In the genomic region with DNA sequence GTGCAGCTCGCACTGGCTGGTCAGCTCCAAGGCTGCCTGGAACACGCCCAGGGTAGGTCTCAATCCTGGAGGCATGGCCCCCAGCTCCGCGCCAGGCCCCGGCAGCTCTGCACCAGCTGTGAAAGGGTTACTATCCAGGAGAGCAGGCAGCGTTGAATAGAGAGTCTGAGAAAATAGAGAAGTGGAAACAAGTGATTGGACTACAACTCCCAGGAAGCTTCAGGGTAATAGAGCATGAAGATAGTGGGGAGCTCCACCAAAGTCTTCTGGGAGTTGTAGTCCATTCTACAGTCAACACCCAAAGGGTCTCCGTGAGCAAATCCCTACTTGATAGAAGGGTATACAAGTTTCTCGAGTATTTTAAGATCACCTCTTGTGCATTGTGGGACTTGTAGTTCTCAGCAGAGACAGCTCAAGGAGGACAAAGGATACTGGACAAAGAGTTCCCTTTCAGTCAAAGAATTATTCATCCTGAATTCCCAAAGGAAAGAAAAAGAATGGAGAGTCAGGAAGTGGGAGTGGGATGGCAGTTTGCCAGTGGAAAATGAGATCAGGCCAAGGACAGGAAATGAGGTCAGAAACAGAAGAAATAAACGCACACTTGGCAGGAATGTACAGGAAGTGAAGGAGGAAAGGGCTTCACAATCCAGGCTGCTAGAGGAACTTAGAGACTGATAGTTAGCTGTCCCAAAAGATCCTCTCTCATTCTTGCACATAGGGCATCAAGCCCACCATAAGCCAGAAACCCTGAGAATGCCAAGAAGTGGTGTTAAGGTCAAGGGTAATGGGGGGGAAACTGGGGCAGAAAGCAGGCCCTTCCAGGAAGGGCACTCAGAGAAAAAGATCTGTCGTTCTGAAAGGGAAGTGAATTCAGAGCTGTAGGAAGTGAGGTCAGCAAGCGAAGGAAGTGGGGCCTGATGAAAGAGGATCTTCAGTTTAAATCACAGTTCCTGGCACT, we compare ENCODE assay signal across 8 cellular contexts. TPM values are rescaled to one million over a fixed set of nuclear protein-coding genes. Genes with fewer than 3 reads are reported as not detected.
DNase-seq lines count a peak whose midpoint lies in the region; ATAC-seq, FAIRE-seq and TF ChIP-seq lines count a peak whose summit lies in the region.

No MANE protein-coding gene starts in this region.

- H3K9me3 Mint-ChIP-seq in Caco-2 (ENCODE audit: unreplicated experiment), result no peaks in the 10 kb centered on the region
- peaks cover 23 to 24% of the 10 kb centered on the region in 2 donors for H3K9me3 Mint-ChIP-seq in stimulated activated naive CD8-positive, alpha-beta T cell treated with anti-CD3 and anti-CD28 coated beads, Interleukin-15, amount 100 ng/mL, for 72 hours

- CTCF ChIA-PET in Caco-2 (lab: Charles Lee), result interaction anchor here (0.8 to 2.1 kb wide), 4 partner anchors 10 to 331 kb away, joined by 3 to 10 read pairs (median 6); no protein-coding TSS in a partner anchor

- peaks cover 19% of the 10 kb centered on the region for H3K36me3 Mint-ChIP-seq in Caco-2 (ENCODE audit: insufficient read depth, unreplicated experiment)

- H3K4me3 Mint-ChIP-seq in Caco-2 (ENCODE audit: unreplicated experiment), result no peak overlapping the region
- peak overlapping the region; percentile 60 to 81 for H3K4me3 Mint-ChIP-seq in stimulated activated naive CD8-positive, alpha-beta T cell treated with anti-CD3 and anti-CD28 coated beads, Interleukin-15, amount 100 ng/mL, for 72 hours

- H3K27ac ChIP-seq in caudate nucleus (ENCODE audit: low read depth, low read length), result peak overlapping the region; percentile 72

- TF ChIP-seq CTCF in Caco-2 (IDR thresholded peaks at IDR 0.05; ENCODE audit: insufficient read depth in 1 of 2, low read depth in 1 of 2, low read length in 1 of 2, severe bottlenecking in 1 of 2, unreplicated experiment in 1 of 2), result no peak

- BruUV-seq in Caco-2 (replicated peaks; lab: Mats Ljungman, UMichigan), result no TSS peak

- peaks cover 3% of the 10 kb centered on the region for H3K4me1 ChIP-seq in Caco-2

- H3K36me3 ChIP-seq in Caco-2 (ENCODE audit: control insufficient read depth, insufficient read depth, low read length), result no peaks in the 10 kb centered on the region

- H3K27me3 ChIP-seq in Caco-2 (replicated peaks; ENCODE audit: control insufficient read depth, insufficient read depth, low read length), result no peaks in the 10 kb centered on the region

- DNase-seq in Caco-2 (peak in 1 of 2 experiments; percentile 51), HTR-8/SVneo (ENCODE audit: insufficient read length, low spot score) (peak; percentile 72), RPMI7951 (ENCODE audit: low read depth) (peak; percentile 86), caudate nucleus (lab: John Stamatoyannopoulos, UW) (peak in 11 of 61 donors; percentile 14 to 64 (median 31)), kidney tubule cell (ENCODE audit: low spot score) (peak; percentile 91)
- no peak for DNase-seq in stimulated activated naive CD8-positive, alpha-beta T cell treated with anti-CD3 and anti-CD28 coated beads, Interleukin-15, amount 100 ng/mL, for 72 hours

- FAIRE-seq in HTR-8/SVneo (lab: Jason Lieb, UNC), result no peak

- H3K9me3 ChIP-seq in Caco-2, result no peaks in the 10 kb centered on the region

- intact Hi-C loops in Caco-2 (cut with micrococcal nuclease; ENCODE audit: unreplicated experiment), result no loop called here

- ATAC-seq in stimulated activated naive CD8-positive, alpha-beta T cell treated with anti-CD3 and anti-CD28 coated beads, Interleukin-15, amount 100 ng/mL, for 72 hours, result peak; percentile 47
- ATAC-seq in HG03139 (IDR thresholded peaks at IDR 0.05; ENCODE audit: unreplicated experiment) (no peak), GM18861 (IDR thresholded peaks at IDR 0.05; ENCODE audit: unreplicated experiment) (no peak)

- no peaks in the 10 kb centered on the region for H3K27me3 Mint-ChIP-seq in Caco-2 (ENCODE audit: insufficient read depth, unreplicated experiment)
- no peaks in the 10 kb centered on the region for H3K27me3 Mint-ChIP-seq in stimulated activated naive CD8-positive, alpha-beta T cell treated with anti-CD3 and anti-CD28 coated beads, Interleukin-15, amount 100 ng/mL, for 72 hours

- peak overlapping the region; percentile 30 for H3K27ac Mint-ChIP-seq in Caco-2 (ENCODE audit: unreplicated experiment)
- peak overlapping the region; percentile 83 to 97 for H3K27ac Mint-ChIP-seq in stimulated activated naive CD8-positive, alpha-beta T cell treated with anti-CD3 and anti-CD28 coated beads, Interleukin-15, amount 100 ng/mL, for 72 hours

- peaks cover 7% of the 10 kb centered on the region for H3K4me1 Mint-ChIP-seq in Caco-2 (ENCODE audit: low read depth, unreplicated experiment)
- H3K4me1 Mint-ChIP-seq in stimulated activated naive CD8-positive, alpha-beta T cell treated with anti-CD3 and anti-CD28 coated beads, Interleukin-15, amount 100 ng/mL, for 72 hours, result peaks cover 45% of the 10 kb centered on the region

- H3K4me3 ChIP-seq in Caco-2 (ENCODE audit: low read depth, low read length), result no peak overlapping the region

- POLR2A ChIA-PET in Caco-2 (lab: Charles Lee), result interaction anchor here (0.5 to 1.6 kb wide), 2 partner anchors 11 to 361 kb away, joined by 3 to 4 read pairs; a partner anchor contains a TSS

RNA-seq across cellular contexts. Expression of a gene that starts 5.5 kb away (rescaled TPM):
- 1.7 and 1.9 TPM in 2 replicates for total RNA-seq in Caco-2 (2022)
- 0.24 and 0.39 TPM in 2 replicates for total RNA-seq in RPMI7951 (2014; rRNA removed; shearing (Covaris generic))

RNA-seq across cellular contexts. Expression of a gene that starts 15.3 kb away (rescaled TPM):
- total RNA-seq in Caco-2 (2022), result 5.4 and 5.9 TPM in 2 replicates
- total RNA-seq in RPMI7951 (2014; rRNA removed; shearing (Covaris generic)), result 1.9 and 2.3 TPM in 2 replicates

RNA-seq across cellular contexts. Expression of a gene that starts 21.6 kb away (rescaled TPM):
- total RNA-seq in Caco-2 (2022), result 8.9 and 10.3 TPM in 2 replicates
- 0.12 TPM in 1 of 2 replicates, not detected in the other for total RNA-seq in RPMI7951 (2014; rRNA removed; shearing (Covaris generic))

RNA-seq across cellular contexts. Expression of a gene that starts 27.4 kb away (rescaled TPM):
- total RNA-seq in Caco-2 (2022), result 26.1 and 30.5 TPM in 2 replicates
- 0.60 and 0.78 TPM in 2 replicates for total RNA-seq in RPMI7951 (2014; rRNA removed; shearing (Covaris generic))

RNA-seq across cellular contexts. Expression of a gene that starts 29.3 kb away (rescaled TPM):
- 13.5 and 16.3 TPM in 2 replicates for total RNA-seq in Caco-2 (2022)
- not detected in 2 replicates for total RNA-seq in RPMI7951 (2014; rRNA removed; shearing (Covaris generic))

Comparison
In these comparisons a context has a peak if more than half of its experiments do, and no peak if none do; other contexts are left out.
1. DNase-seq: peak in HTR-8/SVneo (single experiment), RPMI7951 (single experiment) and kidney tubule cell (single experiment); none in stimulated activated naive CD8-positive, alpha-beta T cell treated with anti-CD3 and anti-CD28 coated beads, Interleukin-15, amount 100 ng/mL, for 72 hours (0 of 2).